In genomic region chr16:89385712-89386111, GRCh38 we compare ENCODE assay signal across 30 cellular contexts.
DNase-seq lines count a peak whose midpoint lies in the region; ATAC-seq, FAIRE-seq and TF ChIP-seq lines count a peak whose summit lies in the region.
"Had no signal": no experiment of that assay in that cellular context is flagged by ENCODE, and none has a peak within 500 bp of the region (broad histone marks: within the 10 kb centered on the region; RNA-seq: fewer than 3 reads in every experiment).

No MANE protein-coding gene starts in this region.

- 95% methylated on average over 21 of the region's 21 CpGs; no CpG with 5 or more reads in 1 of the 2 experiments for WGBS in H1 (ENCODE audit: extremely low coverage in 1 of 2, insufficient coverage in 1 of 2, insufficient read length in 1 of 2, insufficient replicate concordance in 2 of 2, low coverage in 1 of 2, low lambda C conversion rate in 2 of 2, missing lambda C conversion rate in 1 of 2), 2 experiments

- CTCF ChIA-PET in RWPE1 (lab: Yijun Ruan, JAX) (interaction anchor here (0.9 kb wide), 1 partner anchor 8 kb away, joined by 3 read pairs; no protein-coding TSS in a partner anchor), H1 (lab: Charles Lee; ENCODE audit: partially characterized antibody) (interaction anchor here (1.6 kb wide), 1 partner anchor 25 kb away, joined by 5 read pairs; no protein-coding TSS in a partner anchor)

- no peak for TF ChIP-seq RAD21 in H1 (IDR thresholded peaks at IDR 0.05 in 1 of 2, conservative IDR thresholded peaks at IDR 0.05 in 1 of 2; ENCODE audit: low read depth in 2 of 2, low read length in 2 of 2)

- no peak overlapping the region for H3K14ac ChIP-seq in H1 (ENCODE audit: insufficient read length)

- H3K9me3 Mint-ChIP-seq in activated naive CD4-positive, alpha-beta T cell treated with anti-CD3 and anti-CD28 coated beads, Interleukin-2, amount 50 U/mL, for 24 hours: no peaks in the 10 kb centered on the region
- H3K9me3 Mint-ChIP-seq in stimulated activated effector memory CD8-positive, alpha-beta T cell treated with anti-CD3 and anti-CD28 coated beads, Interleukin-12 subunit alpha, Interleukin-12 subunit beta, amount 100 ng/mL, for 72 hours: peaks cover 3% of the 10 kb centered on the region
- H3K9me3 Mint-ChIP-seq: activated naive CD8-positive, alpha-beta T cell treated with anti-CD3 and anti-CD28 coated beads for 36 hours; activated T-helper 1 cell treated with anti-CD3 and anti-CD28 coated beads, Interleukin-12 subunit alpha, Interleukin-12 subunit beta, Interleukin-2, Interleukin-4 antibody, amounts not matched to agents 30 ng/mL and 10 ng/mL and 1 ng/mL, durations not matched to agents 14 hours and 24 hours and 36 hours; IgD-negative memory B cell had no signal

- H2BK20ac ChIP-seq in H1 (ENCODE audit: low read length): no peak overlapping the region

- H2BK5ac ChIP-seq in H1 (ENCODE audit: low read depth, low read length): no peak overlapping the region

- H3K4me1 ChIP-seq in H1 (replicated peaks in 1 of 4; ENCODE audit: control insufficient read depth in 3 of 4, insufficient read depth in 4 of 4, low read length in 3 of 4) (peaks cover 2 to 20% (median 12%) of the 10 kb centered on the region in 4 experiments), BE2C (peaks cover 9% of the 10 kb centered on the region)

- peaks cover 34 to 97% of the 10 kb centered on the region in 2 experiments for H3K79me2 ChIP-seq in H1 (ENCODE audit: control insufficient read depth in 1 of 2, insufficient read depth in 2 of 2, low read length in 2 of 2)

- H3K4me1 Mint-ChIP-seq in activated naive CD4-positive, alpha-beta T cell treated with anti-CD3 and anti-CD28 coated beads, Interleukin-2, amount 50 U/mL, for 24 hours: peaks cover 79% of the 10 kb centered on the region
- H3K4me1 Mint-ChIP-seq in stimulated activated effector memory CD8-positive, alpha-beta T cell treated with anti-CD3 and anti-CD28 coated beads, Interleukin-12 subunit alpha, Interleukin-12 subunit beta, amount 100 ng/mL, for 72 hours: peaks cover 84% of the 10 kb centered on the region

- peaks cover 24% of the 10 kb centered on the region for H3K79me1 ChIP-seq in H1 (ENCODE audit: low read depth, low read length)

- H3K4me3 ChIP-seq in H1 (ENCODE audit: extremely low read depth in 1 of 4, insufficient read depth in 2 of 4, low read depth in 3 of 4, low read length in 4 of 4): no peak overlapping the region
- no peak overlapping the region for H3K4me3 ChIP-seq in BE2C (ENCODE audit: low read depth, low read length)
- H3K4me3 ChIP-seq: A549, colonic mucosa, ovary, Peyer's patch, suprapubic skin had no signal

- peaks cover 6% of the 10 kb centered on the region for H3K36me3 Mint-ChIP-seq in activated naive CD4-positive, alpha-beta T cell treated with anti-CD3 and anti-CD28 coated beads, Interleukin-2, amount 50 U/mL, for 24 hours
- H3K36me3 Mint-ChIP-seq in stimulated activated effector memory CD8-positive, alpha-beta T cell treated with anti-CD3 and anti-CD28 coated beads, Interleukin-12 subunit alpha, Interleukin-12 subunit beta, amount 100 ng/mL, for 72 hours: peaks cover 52% of the 10 kb centered on the region

- no peak overlapping the region for H3K18ac ChIP-seq in H1 (ENCODE audit: extremely low read depth, low read length)

- H3K36me3 ChIP-seq in H1 (ENCODE audit: control insufficient read depth in 2 of 4, insufficient read depth in 4 of 4, low read length in 3 of 4) (no peaks in the 10 kb centered on the region), BE2C (no peaks in the 10 kb centered on the region)
- H3K36me3 ChIP-seq: colonic mucosa, ovary, Peyer's patch, suprapubic skin, WERI-Rb-1 had no signal

- no peak for FAIRE-seq in H1 (lab: Jason Lieb, UNC)
- FAIRE-seq: A549, bronchial epithelial cell, GM12891, small intestine had no signal

- no peak overlapping the region for H4K5ac ChIP-seq in H1 (ENCODE audit: insufficient read length, low read depth, low read length)

- peak overlapping the region; percentile 33 for H3K27ac ChIP-seq in RWPE1
- H3K27ac ChIP-seq in H1 (ENCODE audit: low read depth, low read length): no peak overlapping the region
- H3K27ac ChIP-seq: A549, colonic mucosa, epithelial cell of prostate, ovary, Peyer's patch, suprapubic skin, WERI-Rb-1 had no signal

- no peak overlapping the region for H3K23ac ChIP-seq in H1 (ENCODE audit: insufficient read length)

- no peaks in the 10 kb centered on the region for H3K27me3 ChIP-seq in H1 (replicated peaks in 1 of 4; ENCODE audit: control insufficient read depth in 3 of 4, extremely low read depth in 1 of 4, insufficient read depth in 3 of 4, low read length in 3 of 4)
- H3K27me3 ChIP-seq in BE2C: no peaks in the 10 kb centered on the region
- H3K27me3 ChIP-seq: colonic mucosa, ovary, Peyer's patch, suprapubic skin had no signal

- H4K91ac ChIP-seq in H1 (replicated peaks; ENCODE audit: insufficient read length, low read length): no peak overlapping the region

- no peak overlapping the region for H2BK12ac ChIP-seq in H1 (ENCODE audit: low read depth, low read length)

- no peaks in the 10 kb centered on the region for H3K9me3 ChIP-seq in H1 (ENCODE audit: insufficient read depth in 2 of 2, low read depth in 1 of 2, low read length in 1 of 2)
- no peaks in the 10 kb centered on the region for H3K9me3 ChIP-seq in BE2C
- H3K9me3 ChIP-seq: A549, colonic mucosa, ovary, Peyer's patch, suprapubic skin had no signal

- H2BK15ac ChIP-seq in H1 (ENCODE audit: low read length): no peak overlapping the region

- peak overlapping the region; percentile 28; the same call in 1 of the 2 replicates for H2AK5ac ChIP-seq in H1 (ENCODE audit: low read depth, low read length)

- no peak for DNase-seq in activated naive CD4-positive, alpha-beta T cell treated with Interleukin-2 at 50 U/mL for 16 hours
- DNase-seq in RWPE1 (ENCODE audit: low spot score) (no peak), H1 (ENCODE audit: low read depth in 1 of 2, low spot score in 2 of 2) (no peak), NCI-H748 treated with DMSO at 0.1 percent for 48 hours (lab: John Stamatoyannopoulos, UW) (no peak), COR-L47 (lab: John Stamatoyannopoulos, UW) (no peak), BE2C (no peak)
- no peak for DNase-seq in stimulated activated effector memory CD8-positive, alpha-beta T cell treated with anti-CD3 and anti-CD28 coated beads, Interleukin-12 subunit alpha, Interleukin-12 subunit beta, amount 100 ng/mL, for 72 hours (ENCODE audit: low spot score in 2 of 2)
- DNase-seq: activated CD4-positive, alpha-beta T cell treated with anti-CD3 and anti-CD28 coated beads for 48 hours; activated naive CD8-positive, alpha-beta T cell treated with anti-CD3 and anti-CD28 coated beads for 36 hours; anterior cingulate cortex; colonic mucosa; DMS153; effector CD8-positive, alpha-beta T cell; hippocampal formation; NCI-H446; NCI-H774; ovary; Peyer's patch; small intestine; stimulated activated naive CD4-positive, alpha-beta T cell; T-helper 9 cell; WERI-Rb-1 had no signal

- H3K27ac Mint-ChIP-seq in activated naive CD4-positive, alpha-beta T cell treated with anti-CD3 and anti-CD28 coated beads, Interleukin-2, amount 50 U/mL, for 24 hours: peak overlapping the region; percentile 65
- peak overlapping the region; percentile 79 for H3K27ac Mint-ChIP-seq in stimulated activated effector memory CD8-positive, alpha-beta T cell treated with anti-CD3 and anti-CD28 coated beads, Interleukin-12 subunit alpha, Interleukin-12 subunit beta, amount 100 ng/mL, for 72 hours
- H3K27ac Mint-ChIP-seq: activated naive CD8-positive, alpha-beta T cell treated with anti-CD3 and anti-CD28 coated beads for 36 hours; activated T-helper 1 cell treated with anti-CD3 and anti-CD28 coated beads, Interleukin-12 subunit alpha, Interleukin-12 subunit beta, Interleukin-2, Interleukin-4 antibody, amounts not matched to agents 30 ng/mL and 10 ng/mL and 1 ng/mL, durations not matched to agents 14 hours and 24 hours and 36 hours had no signal

- TF ChIP-seq EP300 in H1 (IDR thresholded peaks at IDR 0.05; ENCODE audit: borderline replicate concordance in 1 of 2, low read depth in 2 of 2, low read length in 2 of 2): no peak

- no peak overlapping the region for H3K4ac ChIP-seq in H1 (replicated peaks; ENCODE audit: insufficient read length, low read depth, low read length)

- H3K56ac ChIP-seq in H1 (replicated peaks; ENCODE audit: insufficient read length, low read depth, low read length): no peak overlapping the region

- POLR2A ChIA-PET in RWPE1 (lab: Yijun Ruan, JAX; ENCODE audit: low non-redundant PET): no interaction called here
- POLR2A ChIA-PET in H1 (lab: Charles Lee; ENCODE audit: partially characterized antibody): interaction anchor here (1.0 kb wide), 2 partner anchors 10 to 18 kb away, joined by 3 read pairs; no protein-coding TSS in a partner anchor

- no peak overlapping the region for H3K4me3 Mint-ChIP-seq in activated naive CD4-positive, alpha-beta T cell treated with anti-CD3 and anti-CD28 coated beads, Interleukin-2, amount 50 U/mL, for 24 hours
- no peak overlapping the region for H3K4me3 Mint-ChIP-seq in stimulated activated effector memory CD8-positive, alpha-beta T cell treated with anti-CD3 and anti-CD28 coated beads, Interleukin-12 subunit alpha, Interleukin-12 subunit beta, amount 100 ng/mL, for 72 hours
- H3K4me3 Mint-ChIP-seq: activated naive CD8-positive, alpha-beta T cell treated with anti-CD3 and anti-CD28 coated beads for 36 hours; activated T-helper 1 cell treated with anti-CD3 and anti-CD28 coated beads, Interleukin-12 subunit alpha, Interleukin-12 subunit beta, Interleukin-2, Interleukin-4 antibody, amounts not matched to agents 30 ng/mL and 10 ng/mL and 1 ng/mL, durations not matched to agents 14 hours and 24 hours and 36 hours had no signal

- H3K23me2 ChIP-seq in H1 (ENCODE audit: low read depth, low read length): no peaks in the 10 kb centered on the region

- peaks cover 37 to 46% of the 10 kb centered on the region in 2 experiments for H4K20me1 ChIP-seq in H1 (replicated peaks in 1 of 2; ENCODE audit: control insufficient read depth in 1 of 2, insufficient read depth in 2 of 2, low read length in 2 of 2)

- no peak for ATAC-seq in stimulated activated effector memory CD8-positive, alpha-beta T cell treated with anti-CD3 and anti-CD28 coated beads, Interleukin-12 subunit alpha, Interleukin-12 subunit beta, amount 100 ng/mL, for 72 hours
- ATAC-seq: A549 had no signal

- no peak for TF ChIP-seq CTCF in RWPE1 (conservative IDR thresholded peaks at IDR 0.05; ENCODE audit: low read depth)
- TF ChIP-seq CTCF in H1 (IDR thresholded peaks at IDR 0.05; ENCODE audit: control extremely low read depth in 1 of 3, insufficient read depth in 1 of 3, low read depth in 1 of 3, low read length in 3 of 3): no peak
- no peak for TF ChIP-seq CTCF in BE2C (IDR thresholded peaks at IDR 0.05; ENCODE audit: low read depth, low read length)

- H3K9ac ChIP-seq in H1 (replicated peaks in 1 of 4; ENCODE audit: extremely low read depth in 1 of 4, low read depth in 3 of 4, low read length in 3 of 4): no peak overlapping the region

- H4K8ac ChIP-seq in H1 (ENCODE audit: extremely low read depth, insufficient read depth, low read length): no peak overlapping the region

- no peak overlapping the region for H3K4me2 ChIP-seq in H1 (ENCODE audit: insufficient read depth in 1 of 2, low read depth in 2 of 2, low read length in 2 of 2)
- H3K4me2 ChIP-seq: A549 had no signal

- no peaks in the 10 kb centered on the region for H3K27me3 Mint-ChIP-seq in activated naive CD4-positive, alpha-beta T cell treated with anti-CD3 and anti-CD28 coated beads, Interleukin-2, amount 50 U/mL, for 24 hours
- H3K27me3 Mint-ChIP-seq: activated naive CD8-positive, alpha-beta T cell treated with anti-CD3 and anti-CD28 coated beads for 36 hours; IgD-negative memory B cell had no signal

- no peak overlapping the region for H2BK120ac ChIP-seq in H1 (replicated peaks; ENCODE audit: low read depth, low read length)

- H2AFZ ChIP-seq in H1 (ENCODE audit: low read length): no peak overlapping the region

- TF ChIP-seq POLR2A in H1 (IDR thresholded peaks at IDR 0.05; ENCODE audit: control extremely low read depth in 1 of 2, low read depth in 2 of 2, low read length in 2 of 2): no peak
